8 cellular contexts compared by ENCODE assay signal in the genomic region with DNA sequence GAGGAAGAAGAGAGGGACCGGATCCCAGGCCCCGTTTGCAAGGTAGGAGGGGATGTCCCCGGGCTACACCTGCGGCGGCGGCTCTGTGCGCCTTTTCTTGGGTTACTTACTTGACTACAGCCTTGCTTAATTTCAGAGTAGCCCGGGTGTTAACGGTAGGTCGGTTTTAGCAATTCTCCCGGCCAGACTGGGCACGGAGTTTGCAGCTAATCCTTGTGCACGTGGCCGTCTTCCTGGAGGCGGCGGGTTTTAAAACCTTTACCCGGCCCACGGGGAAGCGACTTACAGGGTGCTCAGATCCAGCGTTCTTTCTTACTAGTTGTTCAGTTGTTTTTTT. TPM values are rescaled to one million over a fixed set of nuclear protein-coding genes. Genes with fewer than 3 reads are reported as not detected.
DNase-seq lines count a peak whose midpoint lies in the region; ATAC-seq and TF ChIP-seq lines count a peak whose summit lies in the region.

No MANE protein-coding gene starts in this region.

- DNase-seq in NOMO-1 treated with DMSO at 0.1 percent for 48 hours (lab: John Stamatoyannopoulos, UW; ENCODE audit: unreplicated experiment): peak; percentile 35
- no peak for DNase-seq in NOMO-1 treated with dmso at 0.1 percent for 144 hours (lab: John Stamatoyannopoulos, UW; ENCODE audit: unreplicated experiment)
- DNase-seq in WERI-Rb-1: peak; percentile 21
- DNase-seq in left lung: no peak
- DNase-seq in vagina (ENCODE audit: extremely low spot score in 2 of 2): peak in 1 of 2 donors; percentile 90
- DNase-seq in ureter (ENCODE audit: low spot score): no peak
- DNase-seq in inferior parietal cortex (ENCODE audit: extremely low spot score): no peak

- H3K9me3 ChIP-seq in WERI-Rb-1 (ENCODE audit: severe bottlenecking) (no peaks in the 10 kb centered on the region), left lung (no peaks in the 10 kb centered on the region), vagina (no peaks in the 10 kb centered on the region)

- H3K27ac ChIP-seq in WERI-Rb-1 (peak overlapping the region; percentile 97), left lung (peak overlapping the region; percentile 89 to 94), vagina (peak overlapping the region; percentile 90)

- ATAC-seq in HG02870 (IDR thresholded peaks at IDR 0.05; ENCODE audit: unreplicated experiment) (peak; percentile 13), left lung (peak; percentile 14)

- TF ChIP-seq CTCF in WERI-Rb-1 (IDR thresholded peaks at IDR 0.05; ENCODE audit: low read depth, low read length) (no peak), left lung (IDR thresholded peaks at IDR 0.05) (no peak), vagina (IDR thresholded peaks at IDR 0.05) (no peak)

- TF ChIP-seq POLR2A in vagina (IDR thresholded peaks at IDR 0.05): no peak

- H3K4me1 ChIP-seq in left lung: peaks cover 0 to 47% of the 10 kb centered on the region in 2 donors
- H3K4me1 ChIP-seq in vagina: peaks cover 41% of the 10 kb centered on the region

- H3K4me3 ChIP-seq in WERI-Rb-1 (ENCODE audit: low read depth, low read length) (peak overlapping the region; percentile 98), left lung (peak overlapping the region; percentile 94 to 97), vagina (peak overlapping the region; percentile 98 to 99)

- intact Hi-C loops in left lung (cut with DNase I) (no loop called here), vagina (cut with DNase I) (no loop called here)

- H3K36me3 ChIP-seq in WERI-Rb-1 (peaks cover 66% of the 10 kb centered on the region), left lung (peaks cover 0 to 34% of the 10 kb centered on the region in 2 donors), vagina (peaks cover 0 to 26% of the 10 kb centered on the region in 2 donors)

- H3K27me3 ChIP-seq in WERI-Rb-1 (ENCODE audit: insufficient read depth, low read depth, severe bottlenecking): no peaks in the 10 kb centered on the region
- no peaks in the 10 kb centered on the region for H3K27me3 ChIP-seq in left lung
- H3K27me3 ChIP-seq in vagina: no peaks in the 10 kb centered on the region

RNA-seq across cellular contexts. Expression of gene BRIX1, which starts 0.3 kb away (rescaled TPM):
- total RNA-seq in left lung (10 to 100 TPM; 15.8 to 29.1 TPM), vagina (10.3 TPM), ureter (42.1 TPM)

RNA-seq across cellular contexts. Expression of gene RAD1, which starts 0.5 kb away (rescaled TPM):
- total RNA-seq in left lung (10 to 100 TPM; 22.6 to 29.8 TPM), vagina (27.7 TPM), ureter (25.1 TPM)

RNA-seq across cellular contexts. Expression of gene DNAJC21, which starts 13.5 kb away (rescaled TPM):
- total RNA-seq in left lung: 10 to 100 TPM; 45.8 to 48.5 TPM
- 38.5 TPM for total RNA-seq in vagina
- 45.3 TPM for total RNA-seq in ureter

Comparison
In these comparisons a context has a peak if more than half of its experiments do, and no peak if none do; other contexts are left out.
1. DNase-seq: peak in NOMO-1 treated with DMSO at 0.1 percent for 48 hours (single experiment) and WERI-Rb-1 (single experiment); none in NOMO-1 treated with dmso at 0.1 percent for 144 hours (single experiment), left lung (0 of 2), ureter (single experiment) and inferior parietal cortex (single experiment).
2. Peak in every context shown above with its lines, with median percentiles within 50 percentile points of each other: H3K27ac ChIP-seq and H3K4me3 ChIP-seq.